In the genomic region with DNA sequence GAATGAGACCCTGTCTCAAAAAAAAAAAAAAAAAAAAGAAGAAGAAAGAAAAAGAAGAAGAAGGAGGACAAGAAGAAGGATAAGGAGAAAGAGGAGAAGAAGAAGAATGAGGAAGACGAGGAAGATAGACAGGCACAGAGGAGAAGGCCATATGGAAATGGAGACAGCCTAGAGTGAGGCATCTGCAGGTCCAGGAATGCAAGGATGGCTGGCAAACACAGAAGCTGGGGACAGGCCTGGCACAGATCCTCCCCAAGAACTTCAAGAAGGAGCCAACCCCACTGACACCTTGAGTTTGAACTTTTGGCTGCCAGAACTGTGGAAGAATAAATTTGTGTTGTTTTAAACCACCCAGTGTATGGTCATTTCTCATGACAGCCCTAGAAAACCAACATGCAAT, we compare ENCODE assay signal across 8 cellular contexts. TPM values are rescaled to one million over a fixed set of nuclear protein-coding genes. Genes with fewer than 3 reads are reported as not detected.
"Had no signal": no experiment of that assay in that cellular context is flagged by ENCODE, and none has a peak within 500 bp of the region (broad histone marks: within the 10 kb centered on the region; RNA-seq: fewer than 3 reads in every experiment).

No MANE protein-coding gene starts in this region.

- H3K9ac ChIP-seq: GM23248 had no signal

- H3K4me3 Mint-ChIP-seq: H9 had no signal

- H3K27ac ChIP-seq: GM23248 had no signal

- H2AFZ ChIP-seq: GM23248 had no signal

- DNase-seq: GOT3, H9, HCEC 1CT, IMR-90, KBM-7 had no signal

- H3K27ac Mint-ChIP-seq: H9 had no signal

- FAIRE-seq: H54, HTR-8/SVneo had no signal

- H3K4me3 ChIP-seq: GM23248 had no signal

RNA-seq across cellular contexts. Expression of gene SPOCK2, which starts 38.9 kb away (rescaled TPM):
- total RNA-seq: GM23248, IMR-90 had no signal
